In genomic region chr3:157176108-157176507, GRCh38 we compare ENCODE assay signal across 1 cellular context.
TF ChIP-seq lines count a peak whose summit lies in the region.

No MANE protein-coding gene starts in this region.

TF ChIP-seq in IMR-90, 13 proteins besides CTCF, POLR2A, EP300 and RAD21 (continued from another document):
- TF ChIP-seq MAZ (IDR thresholded peaks at IDR 0.05; ENCODE audit: borderline replicate concordance, low read depth, low read length): no peak
- TF ChIP-seq BHLHE40 (IDR thresholded peaks at IDR 0.05; ENCODE audit: low read depth, low read length): no peak
- no peak for TF ChIP-seq ELK1 (IDR thresholded peaks at IDR 0.05; ENCODE audit: borderline replicate concordance, low read depth, low read length)
- no peak for TF ChIP-seq SMC3 (IDR thresholded peaks at IDR 0.05; ENCODE audit: low read depth, low read length)
- TF ChIP-seq RCOR1 (IDR thresholded peaks at IDR 0.05; ENCODE audit: insufficient replicate concordance, low read length): no peak
- no peak for TF ChIP-seq MXI1 (IDR thresholded peaks at IDR 0.05; ENCODE audit: borderline replicate concordance, low read depth, low read length)
- no peak for TF ChIP-seq CHD1 (IDR thresholded peaks at IDR 0.05; ENCODE audit: low read depth, low read length)
- TF ChIP-seq MAFK (IDR thresholded peaks at IDR 0.05; ENCODE audit: low read depth, low read length): no peak
